In genomic region chr1:183871142-183871541, GRCh38 we compare ENCODE assay signal across 1 cellular context.
TF ChIP-seq lines count a peak whose summit lies in the region.

No MANE protein-coding gene starts in this region.

TF ChIP-seq in H1, 55 proteins besides CTCF, POLR2A, EP300 and RAD21 (continued from another document):
- TF ChIP-seq, protein P1, sequence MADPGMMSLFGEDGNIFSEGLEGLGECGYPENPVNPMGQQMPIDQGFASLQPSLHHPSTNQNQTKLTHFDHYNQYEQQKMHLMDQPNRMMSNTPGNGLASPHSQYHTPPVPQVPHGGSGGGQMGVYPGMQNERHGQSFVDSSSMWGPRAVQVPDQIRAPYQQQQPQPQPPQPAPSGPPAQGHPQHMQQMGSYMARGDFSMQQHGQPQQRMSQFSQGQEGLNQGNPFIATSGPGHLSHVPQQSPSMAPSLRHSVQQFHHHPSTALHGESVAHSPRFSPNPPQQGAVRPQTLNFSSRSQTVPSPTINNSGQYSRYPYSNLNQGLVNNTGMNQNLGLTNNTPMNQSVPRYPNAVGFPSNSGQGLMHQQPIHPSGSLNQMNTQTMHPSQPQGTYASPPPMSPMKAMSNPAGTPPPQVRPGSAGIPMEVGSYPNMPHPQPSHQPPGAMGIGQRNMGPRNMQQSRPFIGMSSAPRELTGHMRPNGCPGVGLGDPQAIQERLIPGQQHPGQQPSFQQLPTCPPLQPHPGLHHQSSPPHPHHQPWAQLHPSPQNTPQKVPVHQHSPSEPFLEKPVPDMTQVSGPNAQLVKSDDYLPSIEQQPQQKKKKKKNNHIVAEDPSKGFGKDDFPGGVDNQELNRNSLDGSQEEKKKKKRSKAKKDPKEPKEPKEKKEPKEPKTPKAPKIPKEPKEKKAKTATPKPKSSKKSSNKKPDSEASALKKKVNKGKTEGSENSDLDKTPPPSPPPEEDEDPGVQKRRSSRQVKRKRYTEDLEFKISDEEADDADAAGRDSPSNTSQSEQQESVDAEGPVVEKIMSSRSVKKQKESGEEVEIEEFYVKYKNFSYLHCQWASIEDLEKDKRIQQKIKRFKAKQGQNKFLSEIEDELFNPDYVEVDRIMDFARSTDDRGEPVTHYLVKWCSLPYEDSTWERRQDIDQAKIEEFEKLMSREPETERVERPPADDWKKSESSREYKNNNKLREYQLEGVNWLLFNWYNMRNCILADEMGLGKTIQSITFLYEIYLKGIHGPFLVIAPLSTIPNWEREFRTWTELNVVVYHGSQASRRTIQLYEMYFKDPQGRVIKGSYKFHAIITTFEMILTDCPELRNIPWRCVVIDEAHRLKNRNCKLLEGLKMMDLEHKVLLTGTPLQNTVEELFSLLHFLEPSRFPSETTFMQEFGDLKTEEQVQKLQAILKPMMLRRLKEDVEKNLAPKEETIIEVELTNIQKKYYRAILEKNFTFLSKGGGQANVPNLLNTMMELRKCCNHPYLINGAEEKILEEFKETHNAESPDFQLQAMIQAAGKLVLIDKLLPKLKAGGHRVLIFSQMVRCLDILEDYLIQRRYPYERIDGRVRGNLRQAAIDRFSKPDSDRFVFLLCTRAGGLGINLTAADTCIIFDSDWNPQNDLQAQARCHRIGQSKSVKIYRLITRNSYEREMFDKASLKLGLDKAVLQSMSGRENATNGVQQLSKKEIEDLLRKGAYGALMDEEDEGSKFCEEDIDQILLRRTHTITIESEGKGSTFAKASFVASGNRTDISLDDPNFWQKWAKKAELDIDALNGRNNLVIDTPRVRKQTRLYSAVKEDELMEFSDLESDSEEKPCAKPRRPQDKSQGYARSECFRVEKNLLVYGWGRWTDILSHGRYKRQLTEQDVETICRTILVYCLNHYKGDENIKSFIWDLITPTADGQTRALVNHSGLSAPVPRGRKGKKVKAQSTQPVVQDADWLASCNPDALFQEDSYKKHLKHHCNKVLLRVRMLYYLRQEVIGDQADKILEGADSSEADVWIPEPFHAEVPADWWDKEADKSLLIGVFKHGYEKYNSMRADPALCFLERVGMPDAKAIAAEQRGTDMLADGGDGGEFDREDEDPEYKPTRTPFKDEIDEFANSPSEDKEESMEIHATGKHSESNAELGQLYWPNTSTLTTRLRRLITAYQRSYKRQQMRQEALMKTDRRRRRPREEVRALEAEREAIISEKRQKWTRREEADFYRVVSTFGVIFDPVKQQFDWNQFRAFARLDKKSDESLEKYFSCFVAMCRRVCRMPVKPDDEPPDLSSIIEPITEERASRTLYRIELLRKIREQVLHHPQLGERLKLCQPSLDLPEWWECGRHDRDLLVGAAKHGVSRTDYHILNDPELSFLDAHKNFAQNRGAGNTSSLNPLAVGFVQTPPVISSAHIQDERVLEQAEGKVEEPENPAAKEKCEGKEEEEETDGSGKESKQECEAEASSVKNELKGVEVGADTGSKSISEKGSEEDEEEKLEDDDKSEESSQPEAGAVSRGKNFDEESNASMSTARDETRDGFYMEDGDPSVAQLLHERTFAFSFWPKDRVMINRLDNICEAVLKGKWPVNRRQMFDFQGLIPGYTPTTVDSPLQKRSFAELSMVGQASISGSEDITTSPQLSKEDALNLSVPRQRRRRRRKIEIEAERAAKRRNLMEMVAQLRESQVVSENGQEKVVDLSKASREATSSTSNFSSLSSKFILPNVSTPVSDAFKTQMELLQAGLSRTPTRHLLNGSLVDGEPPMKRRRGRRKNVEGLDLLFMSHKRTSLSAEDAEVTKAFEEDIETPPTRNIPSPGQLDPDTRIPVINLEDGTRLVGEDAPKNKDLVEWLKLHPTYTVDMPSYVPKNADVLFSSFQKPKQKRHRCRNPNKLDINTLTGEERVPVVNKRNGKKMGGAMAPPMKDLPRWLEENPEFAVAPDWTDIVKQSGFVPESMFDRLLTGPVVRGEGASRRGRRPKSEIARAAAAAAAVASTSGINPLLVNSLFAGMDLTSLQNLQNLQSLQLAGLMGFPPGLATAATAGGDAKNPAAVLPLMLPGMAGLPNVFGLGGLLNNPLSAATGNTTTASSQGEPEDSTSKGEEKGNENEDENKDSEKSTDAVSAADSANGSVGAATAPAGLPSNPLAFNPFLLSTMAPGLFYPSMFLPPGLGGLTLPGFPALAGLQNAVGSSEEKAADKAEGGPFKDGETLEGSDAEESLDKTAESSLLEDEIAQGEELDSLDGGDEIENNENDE (IDR thresholded peaks at IDR 0.05; ENCODE audit: insufficient replicate concordance, low read length), result no peak
- no peak for TF ChIP-seq TAF1 (IDR thresholded peaks at IDR 0.05; ENCODE audit: low read depth, low read length)
- no peak for TF ChIP-seq HDAC2 (IDR thresholded peaks at IDR 0.05; ENCODE audit: borderline replicate concordance in 1 of 2, low read depth in 2 of 2, low read length in 2 of 2)
- TF ChIP-seq SP2 (IDR thresholded peaks at IDR 0.05; ENCODE audit: low read length), result no peak
- TF ChIP-seq, protein P2, sequence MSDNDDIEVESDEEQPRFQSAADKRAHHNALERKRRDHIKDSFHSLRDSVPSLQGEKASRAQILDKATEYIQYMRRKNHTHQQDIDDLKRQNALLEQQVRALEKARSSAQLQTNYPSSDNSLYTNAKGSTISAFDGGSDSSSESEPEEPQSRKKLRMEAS (IDR thresholded peaks at IDR 0.05), result no peak
